In the genomic region with DNA sequence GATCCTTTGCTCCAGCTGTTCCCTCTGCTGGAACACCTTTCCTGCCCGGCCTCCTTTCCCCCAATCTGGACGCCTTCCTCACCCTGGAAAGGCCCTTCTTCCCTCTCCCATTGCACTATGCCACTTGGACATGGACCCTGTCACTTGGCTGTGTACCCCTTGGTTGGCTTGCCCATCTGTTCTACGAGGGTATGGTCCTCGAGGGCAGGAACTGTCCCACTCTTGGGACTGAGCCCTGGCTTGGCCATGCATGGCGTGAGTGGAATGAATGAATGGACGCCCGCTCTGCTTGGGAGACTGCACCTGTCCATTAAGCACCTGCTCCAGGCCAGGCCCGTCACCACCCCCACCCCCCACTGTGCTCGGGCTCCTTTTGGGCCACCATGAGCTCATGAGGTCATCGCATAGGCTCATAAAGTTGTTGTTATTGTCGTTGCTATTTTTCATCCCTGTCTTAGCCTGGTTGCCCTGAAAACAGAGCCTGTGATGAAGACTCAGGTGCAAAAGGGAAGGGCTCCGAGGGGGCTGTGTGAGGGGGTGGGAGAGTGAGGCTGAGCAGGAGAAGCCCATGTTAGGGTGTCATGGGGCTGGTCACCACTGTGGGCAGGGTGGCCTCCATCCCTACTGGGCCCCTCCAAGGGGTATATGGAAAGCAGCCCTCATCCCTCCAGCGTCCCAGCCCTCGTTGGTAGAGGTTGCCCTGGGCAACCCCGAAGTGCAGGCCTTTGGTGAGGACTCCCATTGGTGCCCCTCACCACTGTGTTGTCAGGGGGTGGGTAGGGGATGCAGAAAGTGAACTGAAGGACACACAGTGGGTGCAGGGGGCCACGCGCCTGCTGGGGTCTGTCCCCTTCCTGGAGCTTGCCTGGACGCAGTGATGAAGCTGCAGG, we compare ENCODE assay signal across 13 cellular contexts. TPM values are rescaled to one million over a fixed set of nuclear protein-coding genes. Genes with fewer than 3 reads are reported as not detected.
DNase-seq lines count a peak whose midpoint lies in the region; ATAC-seq and TF ChIP-seq lines count a peak whose summit lies in the region.
"Had no signal": no experiment of that assay in that cellular context is flagged by ENCODE, and none has a peak within 500 bp of the region (broad histone marks: within the 10 kb centered on the region; RNA-seq: fewer than 3 reads in every experiment).

No MANE protein-coding gene starts in this region.

- H3K9me3 ChIP-seq in CD4-positive, alpha-beta memory T cell (ENCODE audit: control insufficient read depth in 1 of 2, low read length in 2 of 2), result no peaks in the 10 kb centered on the region
- H3K9me3 ChIP-seq in mucosa of descending colon (no peaks in the 10 kb centered on the region), neural progenitor cell (ENCODE audit: low read depth) (no peaks in the 10 kb centered on the region)
- H3K9me3 ChIP-seq: SJSA1, thyroid gland had no signal

- peaks cover 15% of the 10 kb centered on the region for H3F3A ChIP-seq in neural progenitor cell (ENCODE audit: low read depth)

- no peak for TF ChIP-seq CTCF in mucosa of descending colon (IDR thresholded peaks at IDR 0.05)
- no peak for TF ChIP-seq CTCF in lower leg skin (IDR thresholded peaks at IDR 0.05)
- TF ChIP-seq CTCF in neural progenitor cell (IDR thresholded peaks at IDR 0.05), result no peak

- H3K36me3 ChIP-seq in CD4-positive, alpha-beta memory T cell (ENCODE audit: insufficient read depth, low read length), result no peaks in the 10 kb centered on the region
- H3K36me3 ChIP-seq in mucosa of descending colon (ENCODE audit: low read depth), result no peaks in the 10 kb centered on the region
- no peaks in the 10 kb centered on the region for H3K36me3 ChIP-seq in neural progenitor cell
- H3K36me3 ChIP-seq: right atrium auricular region, SJSA1, thyroid gland had no signal

- intact Hi-C loops in CD4-positive, alpha-beta memory T cell (cut with micrococcal nuclease), result no loop called here
- intact Hi-C loops in mucosa of descending colon (cut with DNase I, micrococcal nuclease), result no loop called here
- intact Hi-C loops in lower leg skin (cut with DNase I; ENCODE audit: low total_unique reads), result no loop called here

- H3K79me2 ChIP-seq in neural progenitor cell (ENCODE audit: low read depth), result no peaks in the 10 kb centered on the region

- peak overlapping the region; percentile 89 for H3K27ac Mint-ChIP-seq in T-helper 2 cell treated with Interferon-gamma antibody and Interleukin-4, amounts not matched to agents 5 μg/mL and 100 μg/mL, for 36 hours
- peak overlapping the region; percentile 88 to 96 (median 92) for H3K27ac Mint-ChIP-seq in CD4-positive, alpha-beta memory T cell
- H3K27ac Mint-ChIP-seq in activated CD8-positive, alpha-beta T cell treated with anti-CD3 and anti-CD28 coated beads, Interleukin-2, amount 10 ng/mL, durations not matched to agents 7 days and 5 days, result peak overlapping the region; percentile 84
- no peak overlapping the region for H3K27ac Mint-ChIP-seq in neural progenitor cell

- H2AFZ ChIP-seq in neural progenitor cell (replicated peaks), result no peak overlapping the region

- peaks cover 45% of the 10 kb centered on the region for H3K4me1 Mint-ChIP-seq in T-helper 2 cell treated with Interferon-gamma antibody and Interleukin-4, amounts not matched to agents 5 μg/mL and 100 μg/mL, for 36 hours (ENCODE audit: low read depth)
- H3K4me1 Mint-ChIP-seq in CD4-positive, alpha-beta memory T cell, result peaks cover 38 to 66% (median 46%) of the 10 kb centered on the region in 4 donors
- peaks cover 54% of the 10 kb centered on the region for H3K4me1 Mint-ChIP-seq in activated CD8-positive, alpha-beta T cell treated with anti-CD3 and anti-CD28 coated beads, Interleukin-2, amount 10 ng/mL, durations not matched to agents 7 days and 5 days (ENCODE audit: low read depth)
- peaks cover 12% of the 10 kb centered on the region for H3K4me1 Mint-ChIP-seq in neural progenitor cell

- no peak overlapping the region for H3K4me2 ChIP-seq in neural progenitor cell

- H4K20me1 ChIP-seq in neural progenitor cell (ENCODE audit: low read depth), result no peaks in the 10 kb centered on the region

- no peaks in the 10 kb centered on the region for H3K27me3 ChIP-seq in CD4-positive, alpha-beta memory T cell (ENCODE audit: insufficient read depth, low read length)
- H3K27me3 ChIP-seq in neural progenitor cell, result no peaks in the 10 kb centered on the region
- H3K27me3 ChIP-seq: foreskin keratinocyte, right atrium auricular region, SJSA1, thyroid gland had no signal

- peaks cover 52% of the 10 kb centered on the region for H3K4me1 ChIP-seq in CD4-positive, alpha-beta memory T cell (ENCODE audit: insufficient read depth, low read length)
- H3K4me1 ChIP-seq in mucosa of descending colon (ENCODE audit: low read depth) (no peaks in the 10 kb centered on the region), neural progenitor cell (peaks cover under 1% of the 10 kb centered on the region)
- H3K4me1 ChIP-seq: thyroid gland had no signal

- H3K36me3 Mint-ChIP-seq in T-helper 2 cell treated with Interferon-gamma antibody and Interleukin-4, amounts not matched to agents 5 μg/mL and 100 μg/mL, for 36 hours (ENCODE audit: low read depth), result no peaks in the 10 kb centered on the region
- peaks cover 0 to 8% of the 10 kb centered on the region in 2 donors for H3K36me3 Mint-ChIP-seq in CD4-positive, alpha-beta memory T cell
- peaks cover 2% of the 10 kb centered on the region for H3K36me3 Mint-ChIP-seq in activated CD8-positive, alpha-beta T cell treated with anti-CD3 and anti-CD28 coated beads, Interleukin-2, amount 10 ng/mL, durations not matched to agents 7 days and 5 days (ENCODE audit: low read depth)
- no peaks in the 10 kb centered on the region for H3K36me3 Mint-ChIP-seq in neural progenitor cell

- H3K9ac ChIP-seq in neural progenitor cell, result no peak overlapping the region

- H3K27ac ChIP-seq in CD4-positive, alpha-beta memory T cell (ENCODE audit: low read depth, low read length), result no peak overlapping the region
- no peak overlapping the region for H3K27ac ChIP-seq in neural progenitor cell
- H3K27ac ChIP-seq: foreskin keratinocyte, right atrium auricular region, SJSA1, thyroid gland had no signal

- ATAC-seq in activated CD8-positive, alpha-beta T cell treated with anti-CD3 and anti-CD28 coated beads, Interleukin-2, amount 10 ng/mL, durations not matched to agents 7 days and 5 days, result no peak
- ATAC-seq in mucosa of descending colon, result no peak
- ATAC-seq: foreskin keratinocyte had no signal

- WGBS in lower leg skin, 2 donors, result 89 to 92% methylated on average over 18 of the region's 18 CpGs

- TF ChIP-seq POLR2A in lower leg skin (IDR thresholded peaks at IDR 0.05), result no peak
- TF ChIP-seq POLR2A in erythroblast (IDR thresholded peaks at IDR 0.05; ENCODE audit: low read length), result no peak

- POLR2A ChIA-PET in CD4-positive, alpha-beta memory T cell (lab: Charles Lee; ENCODE audit: partially characterized antibody), result interaction anchor here (0.6 to 5.3 kb wide), 27 partner anchors 9 to 620 kb away, joined by 3 to 37 read pairs (median 5); a partner anchor contains a TSS
- POLR2A ChIA-PET in activated CD8-positive, alpha-beta T cell treated with anti-CD3 and anti-CD28 coated beads, Interleukin-2, amount 10 ng/mL, durations not matched to agents 7 days and 5 days (lab: Charles Lee), result interaction anchor here (0.9 to 2.8 kb wide), 6 partner anchors 8 to 88 kb away, joined by 3 to 24 read pairs (median 4); a partner anchor contains a TSS

- CTCF ChIA-PET in CD4-positive, alpha-beta memory T cell (lab: Charles Lee; ENCODE audit: partially characterized antibody), result interaction anchor here (0.7 to 3.5 kb wide), 7 partner anchors 10 to 92 kb away, joined by 3 to 18 read pairs (median 4); a partner anchor contains a TSS
- CTCF ChIA-PET in activated CD8-positive, alpha-beta T cell treated with anti-CD3 and anti-CD28 coated beads, Interleukin-2, amount 10 ng/mL, durations not matched to agents 7 days and 5 days (lab: Charles Lee), result interaction anchor here (1.0 to 3.8 kb wide), 5 partner anchors 14 to 93 kb away, joined by 3 to 17 read pairs (median 8); a partner anchor contains a TSS

- peak overlapping the region; percentile 86 for H3K4me3 Mint-ChIP-seq in T-helper 2 cell treated with Interferon-gamma antibody and Interleukin-4, amounts not matched to agents 5 μg/mL and 100 μg/mL, for 36 hours
- peak overlapping the region; percentile 84 to 91 (median 86) for H3K4me3 Mint-ChIP-seq in CD4-positive, alpha-beta memory T cell
- peak overlapping the region; percentile 70 for H3K4me3 Mint-ChIP-seq in activated CD8-positive, alpha-beta T cell treated with anti-CD3 and anti-CD28 coated beads, Interleukin-2, amount 10 ng/mL, durations not matched to agents 7 days and 5 days
- no peak overlapping the region for H3K4me3 Mint-ChIP-seq in neural progenitor cell

- no peaks in the 10 kb centered on the region for H3K27me3 Mint-ChIP-seq in T-helper 2 cell treated with Interferon-gamma antibody and Interleukin-4, amounts not matched to agents 5 μg/mL and 100 μg/mL, for 36 hours (ENCODE audit: low read depth)
- H3K27me3 Mint-ChIP-seq in CD4-positive, alpha-beta memory T cell, result no peaks in the 10 kb centered on the region
- no peaks in the 10 kb centered on the region for H3K27me3 Mint-ChIP-seq in activated CD8-positive, alpha-beta T cell treated with anti-CD3 and anti-CD28 coated beads, Interleukin-2, amount 10 ng/mL, durations not matched to agents 7 days and 5 days (ENCODE audit: low read depth)
- peaks cover 11% of the 10 kb centered on the region for H3K27me3 Mint-ChIP-seq in neural progenitor cell (ENCODE audit: insufficient read depth, low read depth)

- peaks cover 16% of the 10 kb centered on the region for H3K9me3 Mint-ChIP-seq in T-helper 2 cell treated with Interferon-gamma antibody and Interleukin-4, amounts not matched to agents 5 μg/mL and 100 μg/mL, for 36 hours
- H3K9me3 Mint-ChIP-seq in CD4-positive, alpha-beta memory T cell, result peaks cover 0 to 6% (median 0%) of the 10 kb centered on the region in 8 donors
- H3K9me3 Mint-ChIP-seq in activated CD8-positive, alpha-beta T cell treated with anti-CD3 and anti-CD28 coated beads, Interleukin-2, amount 10 ng/mL, durations not matched to agents 7 days and 5 days (ENCODE audit: insufficient read depth), result peaks cover 4% of the 10 kb centered on the region
- H3K9me3 Mint-ChIP-seq in neural progenitor cell, result peaks cover 2% of the 10 kb centered on the region

- DNase-seq in T-helper 2 cell treated with Interferon-gamma antibody and Interleukin-4, amounts not matched to agents 5 μg/mL and 100 μg/mL, for 36 hours (ENCODE audit: low spot score), result no peak
- DNase-seq in T-helper 2 cell (no peak), mucosa of descending colon (peak in 2 of 3 donors; percentile 14 to 46), lower leg skin (ENCODE audit: low spot score in 2 of 2) (no peak), neural progenitor cell (ENCODE audit: low spot score) (no peak), erythroblast (lab: John Stamatoyannopoulos, UW) (no peak)
- peak in 1 of 5 donors; percentile 20 for DNase-seq in CD4-positive, alpha-beta memory T cell
- DNase-seq in activated CD8-positive, alpha-beta T cell treated with anti-CD3 and anti-CD28 coated beads, Interleukin-2, amount 10 ng/mL, durations not matched to agents 7 days and 5 days, result no peak
- DNase-seq: foreskin keratinocyte, NCI-H187, thyroid gland had no signal

- peak overlapping the region in 1 of 2 donors; percentile 47 for H3K4me3 ChIP-seq in CD4-positive, alpha-beta memory T cell (ENCODE audit: low read length in 2 of 2)
- H3K4me3 ChIP-seq in mucosa of descending colon, result no peak overlapping the region
- H3K4me3 ChIP-seq in lower leg skin (ENCODE audit: low read depth, poor library complexity, severe bottlenecking), result no peak overlapping the region
- H3K4me3 ChIP-seq in neural progenitor cell, result no peak overlapping the region
- H3K4me3 ChIP-seq: right atrium auricular region, SJSA1, thyroid gland had no signal

RNA-seq across cellular contexts. Expression of a gene that starts 57.2 kb away (rescaled TPM):
- total RNA-seq in CD4-positive, alpha-beta memory T cell, result 1 to 10 TPM; 3.1 to 3.6 TPM
- under 1 TPM; 0.07 to 0.08 TPM for polyA plus RNA-seq in CD4-positive, alpha-beta memory T cell
- 1 to 10 TPM; 6.0 to 6.1 TPM for total RNA-seq in activated CD8-positive, alpha-beta T cell treated with anti-CD3 and anti-CD28 coated beads, Interleukin-2, amount 10 ng/mL, durations not matched to agents 7 days and 5 days
- 1 to 10 TPM; 5.8 to 8.2 (median 8.0) TPM for total RNA-seq in mucosa of descending colon
- total RNA-seq in lower leg skin, result 10 to 100 TPM; 10.9 to 16.1 (median 12.6) TPM
- total RNA-seq in neural progenitor cell (ENCODE audit: low replicate concordance), result 12.2 and 32.7 TPM in 2 replicates

Comparison
In these comparisons a context has a peak if more than half of its experiments do, and no peak if none do; other contexts are left out.
1. DNase-seq: peak in mucosa of descending colon (2 of 3); none in T-helper 2 cell treated with Interferon-gamma antibody and Interleukin-4, amounts not matched to agents 5 μg/mL and 100 μg/mL, for 36 hours (single experiment), T-helper 2 cell (0 of 5), activated CD8-positive, alpha-beta T cell treated with anti-CD3 and anti-CD28 coated beads, Interleukin-2, amount 10 ng/mL, durations not matched to agents 7 days and 5 days (single experiment), lower leg skin (0 of 2), neural progenitor cell (single experiment) and erythroblast (0 of 2).